In genomic region chr21:45850181-45850580, GRCh38 we compare ENCODE assay signal across 22 cellular contexts.
"Had no signal": no experiment of that assay in that cellular context is flagged by ENCODE, and none has a peak within 500 bp of the region (broad histone marks: within the 10 kb centered on the region; RNA-seq: fewer than 3 reads in every experiment).

No MANE protein-coding gene starts in this region.

- H3K27ac Mint-ChIP-seq: activated CD4-positive, alpha-beta memory T cell treated with anti-CD3 and anti-CD28 coated beads for 36 hours; activated CD4-positive, alpha-beta T cell treated with anti-CD3 and anti-CD28 coated beads, Interleukin-2, amount 10 ng/mL, durations not matched to agents 7 days and 5 days; activated naive CD4-positive, alpha-beta T cell treated with anti-CD3 and anti-CD28 coated beads, Interleukin-2, amount 10 ng/mL, durations not matched to agents 7 days and 5 days; activated naive CD8-positive, alpha-beta T cell treated with anti-CD3 and anti-CD28 coated beads for 36 hours; activated T-cell treated with anti-CD3 and anti-CD28 coated beads, Interleukin-2, amount 50 U/mL, for 72 hours; activated T-helper 2 cell treated with anti-CD3 and anti-CD28 coated beads, Interferon-gamma antibody, Interleukin-2, Interleukin-4, amounts not matched to agents 10 μg/mL and 5 μg/mL and 100 μg/mL, durations not matched to agents 14 hours and 24 hours and 36 hours; T-helper 17 cell; WTC11 had no signal

- H3K27me3 Mint-ChIP-seq: activated CD4-positive, alpha-beta T cell treated with anti-CD3 and anti-CD28 coated beads, Interleukin-2, amount 10 ng/mL, durations not matched to agents 7 days and 5 days had no signal

- H3K36me3 Mint-ChIP-seq: activated CD4-positive, alpha-beta memory T cell treated with anti-CD3 and anti-CD28 coated beads for 36 hours; activated naive CD4-positive, alpha-beta T cell treated with anti-CD3 and anti-CD28 coated beads, Interleukin-2, amount 10 ng/mL, durations not matched to agents 7 days and 5 days; activated naive CD8-positive, alpha-beta T cell treated with anti-CD3 and anti-CD28 coated beads for 36 hours; WTC11 had no signal

- H3K4me3 Mint-ChIP-seq: activated CD4-positive, alpha-beta memory T cell treated with anti-CD3 and anti-CD28 coated beads for 36 hours; activated CD4-positive, alpha-beta T cell treated with anti-CD3 and anti-CD28 coated beads, Interleukin-2, amount 10 ng/mL, durations not matched to agents 7 days and 5 days; activated naive CD4-positive, alpha-beta T cell treated with anti-CD3 and anti-CD28 coated beads, Interleukin-2, amount 10 ng/mL, durations not matched to agents 7 days and 5 days; activated naive CD8-positive, alpha-beta T cell treated with anti-CD3 and anti-CD28 coated beads for 36 hours; activated T-cell treated with anti-CD3 and anti-CD28 coated beads, Interleukin-2, amount 50 U/mL, for 72 hours; T-helper 17 cell; WTC11 had no signal

- DNase-seq: activated CD4-positive, alpha-beta memory T cell treated with anti-CD3 and anti-CD28 coated beads for 36 hours; activated CD4-positive, alpha-beta T cell treated with anti-CD3 and anti-CD28 coated beads, Interleukin-2, amount 10 ng/mL, durations not matched to agents 7 days and 5 days; activated CD8-positive, alpha-beta memory T cell treated with anti-CD3 and anti-CD28 coated beads for 24 hours; activated gamma-delta T cell treated with Interleukin-2 at 50 U/mL for 16 hours; activated naive CD4-positive, alpha-beta T cell treated with anti-CD3 and anti-CD28 coated beads, Interleukin-2, amount 10 ng/mL, durations not matched to agents 7 days and 5 days; activated naive CD8-positive, alpha-beta T cell treated with anti-CD3 and anti-CD28 coated beads for 36 hours; activated T-cell treated with anti-CD3 and anti-CD28 coated beads, Interleukin-2, amount 50 U/mL, for 72 hours; anterior cingulate cortex; caudate nucleus; Kasumi-1; KBM-7; NCI-H1930; NCI-H2107; NCI-H345; NCI-H510A; NCI-H526 treated with DMSO at 0.1 percent for 48 hours; NCI-H82; SIG-M5; T-helper 17 cell; T-helper 9 cell had no signal

- H3K9me3 Mint-ChIP-seq: activated CD4-positive, alpha-beta memory T cell treated with anti-CD3 and anti-CD28 coated beads for 36 hours; activated CD4-positive, alpha-beta T cell treated with anti-CD3 and anti-CD28 coated beads, Interleukin-2, amount 10 ng/mL, durations not matched to agents 7 days and 5 days; activated naive CD4-positive, alpha-beta T cell treated with anti-CD3 and anti-CD28 coated beads, Interleukin-2, amount 10 ng/mL, durations not matched to agents 7 days and 5 days; activated naive CD8-positive, alpha-beta T cell treated with anti-CD3 and anti-CD28 coated beads for 36 hours; activated T-cell treated with anti-CD3 and anti-CD28 coated beads, Interleukin-2, amount 50 U/mL, for 72 hours; activated T-helper 2 cell treated with anti-CD3 and anti-CD28 coated beads, Interferon-gamma antibody, Interleukin-2, Interleukin-4, amounts not matched to agents 10 μg/mL and 5 μg/mL and 100 μg/mL, durations not matched to agents 14 hours and 24 hours and 36 hours; WTC11 had no signal

- ATAC-seq: activated T-cell treated with anti-CD3 and anti-CD28 coated beads, Interleukin-2, amount 50 U/mL, for 72 hours; T-helper 17 cell; WTC11 had no signal
